ENCODE assay signal across 8 cellular contexts in the genomic region with DNA sequence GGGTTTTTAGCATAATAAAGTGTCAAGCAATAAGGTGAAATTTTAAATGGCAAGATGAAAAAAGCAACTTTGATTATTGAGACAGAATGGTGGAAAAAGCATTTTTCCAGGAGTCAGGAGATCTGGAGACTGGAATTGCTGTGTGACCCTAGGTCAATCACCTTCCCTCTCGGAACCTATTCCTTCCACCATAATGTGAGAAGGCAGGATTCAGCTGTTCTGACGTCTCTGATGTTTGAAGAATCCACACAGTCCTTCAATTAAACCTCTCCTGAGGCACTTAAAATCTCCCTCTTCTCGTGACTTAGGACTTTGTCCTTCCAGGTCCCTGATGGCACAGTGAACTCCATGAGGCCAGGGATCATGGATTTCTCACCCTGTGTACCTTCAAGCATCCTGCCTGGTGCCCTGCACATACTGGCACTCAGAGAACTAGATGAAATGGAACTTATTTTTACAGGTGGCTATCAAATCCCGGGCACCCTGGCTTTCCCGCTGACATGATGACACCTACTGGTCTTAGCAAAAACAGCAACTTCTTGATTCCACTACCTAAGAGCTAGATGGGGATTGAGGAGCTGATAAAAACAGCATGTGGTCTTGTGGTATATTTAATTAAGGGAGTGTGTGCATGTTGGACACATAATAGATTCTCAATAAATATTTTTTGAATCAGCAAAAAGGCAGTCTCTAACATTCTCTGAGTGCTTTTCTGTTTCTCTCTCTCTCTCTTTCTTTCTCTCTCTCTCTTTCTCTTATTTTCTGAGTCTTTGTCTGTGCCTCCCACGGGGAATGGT. TPM values are rescaled to one million over a fixed set of nuclear protein-coding genes. Genes with fewer than 3 reads are reported as not detected.
DNase-seq lines count a peak whose midpoint lies in the region; ATAC-seq and TF ChIP-seq lines count a peak whose summit lies in the region.

No MANE protein-coding gene starts in this region.

- DNase-seq in CD4-positive, alpha-beta memory T cell = peak; percentile 45 to 57 (median 49)
- DNase-seq in HCT116 (ENCODE audit: low read depth, low spot score) (peak; percentile 76), NCI-H524 treated with DMSO at 0.1 percent for 48 hours (lab: John Stamatoyannopoulos, UW) (peak; percentile 58), erythroblast (lab: John Stamatoyannopoulos, UW) (peak; percentile 45 to 68), upper lobe of left lung (peak in 1 of 2 donors; percentile 29)
- DNase-seq in activated CD4-positive, alpha-beta memory T cell treated with anti-CD3 and anti-CD28 coated beads for 36 hours = peak; percentile 53
- DNase-seq in naive thymus-derived CD4-positive, alpha-beta T cell = peak in 8 of 9 donors; percentile 18 to 65 (median 50)

- H3K4me3 Mint-ChIP-seq in CD4-positive, alpha-beta memory T cell = no peak overlapping the region
- H3K4me3 Mint-ChIP-seq in activated CD4-positive, alpha-beta memory T cell treated with anti-CD3 and anti-CD28 coated beads for 36 hours = no peak overlapping the region
- no peak overlapping the region for H3K4me3 Mint-ChIP-seq in naive thymus-derived CD4-positive, alpha-beta T cell

- H3K27me3 Mint-ChIP-seq in CD4-positive, alpha-beta memory T cell = peaks cover 3 to 9% of the 10 kb centered on the region in 2 donors
- H3K27me3 Mint-ChIP-seq in activated CD4-positive, alpha-beta memory T cell treated with anti-CD3 and anti-CD28 coated beads for 36 hours = peaks cover 2% of the 10 kb centered on the region
- peaks cover 0 to 15% (median 4%) of the 10 kb centered on the region in 5 donors for H3K27me3 Mint-ChIP-seq in naive thymus-derived CD4-positive, alpha-beta T cell

- H3K79me2 ChIP-seq in HCT116 (ENCODE audit: insufficient read depth, low read length) = no peaks in the 10 kb centered on the region

- H3K9me2 ChIP-seq in HCT116 (ENCODE audit: insufficient read depth) = no peaks in the 10 kb centered on the region

- no peaks in the 10 kb centered on the region for H3K9me3 ChIP-seq in CD4-positive, alpha-beta memory T cell (ENCODE audit: control insufficient read depth in 1 of 2, low read length in 2 of 2)
- H3K9me3 ChIP-seq in HCT116 (ENCODE audit: control insufficient read depth in 1 of 2, insufficient read depth in 1 of 2, low read depth in 1 of 2, low read length in 2 of 2) (no peaks in the 10 kb centered on the region), upper lobe of left lung (no peaks in the 10 kb centered on the region)
- H3K9me3 ChIP-seq in naive thymus-derived CD4-positive, alpha-beta T cell (ENCODE audit: control insufficient read depth in 2 of 3, low read length in 3 of 3) = no peaks in the 10 kb centered on the region

- TF ChIP-seq CTCF in HCT116 (IDR thresholded peaks at IDR 0.05 in 2 of 3, conservative IDR thresholded peaks at IDR 0.05 in 1 of 3; ENCODE audit: borderline replicate concordance in 1 of 3, insufficient read depth in 1 of 3, low read depth in 2 of 3, low read length in 2 of 3) (peak; percentile 92 to 98 (median 93)), upper lobe of left lung (IDR thresholded peaks at IDR 0.05) (peak; percentile 33 to 65 (median 58))

- RAD21 ChIA-PET in HCT116 (lab: Charles Lee; ENCODE audit: low non-redundant PET in 1 of 2, low total read pairs in 2 of 2, uncharacterized antibody in 2 of 2, unreplicated experiment in 2 of 2) = interaction anchor here (0.5 to 1.3 kb wide), 8 partner anchors 26 to 618 kb away, joined by 3 to 7 read pairs (median 4); no protein-coding TSS in a partner anchor

- WGBS in upper lobe of left lung, 2 donors = 24 to 32% methylated on average over 6 of the region's 6 CpGs

- H3K4me1 ChIP-seq in CD4-positive, alpha-beta memory T cell (ENCODE audit: insufficient read depth, low read length) = no peaks in the 10 kb centered on the region
- H3K4me1 ChIP-seq in HCT116 (ENCODE audit: control insufficient read depth in 1 of 2, insufficient read depth in 2 of 2, low read length in 2 of 2) (no peaks in the 10 kb centered on the region), upper lobe of left lung (peaks cover 9 to 11% (median 11%) of the 10 kb centered on the region in 4 donors)
- H3K4me1 ChIP-seq in naive thymus-derived CD4-positive, alpha-beta T cell (ENCODE audit: control insufficient read depth in 2 of 2, insufficient read depth in 2 of 2, low read length in 2 of 2) = no peaks in the 10 kb centered on the region

- H3K9ac ChIP-seq in HCT116 (ENCODE audit: low read length) = no peak overlapping the region

- no peaks in the 10 kb centered on the region for H3K36me3 Mint-ChIP-seq in CD4-positive, alpha-beta memory T cell
- no peaks in the 10 kb centered on the region for H3K36me3 Mint-ChIP-seq in activated CD4-positive, alpha-beta memory T cell treated with anti-CD3 and anti-CD28 coated beads for 36 hours
- no peaks in the 10 kb centered on the region for H3K36me3 Mint-ChIP-seq in naive thymus-derived CD4-positive, alpha-beta T cell

- no peak overlapping the region for H3K27ac ChIP-seq in CD4-positive, alpha-beta memory T cell (ENCODE audit: low read depth, low read length)
- H3K27ac ChIP-seq in HCT116 (ENCODE audit: low read depth, low read length) (no peak overlapping the region), upper lobe of left lung (no peak overlapping the region)
- no peak overlapping the region for H3K27ac ChIP-seq in naive thymus-derived CD4-positive, alpha-beta T cell (ENCODE audit: low read depth, low read length)

- H3K36me3 ChIP-seq in CD4-positive, alpha-beta memory T cell (ENCODE audit: insufficient read depth, low read length) = no peaks in the 10 kb centered on the region
- no peaks in the 10 kb centered on the region for H3K36me3 ChIP-seq in HCT116 (ENCODE audit: control insufficient read depth in 1 of 2, insufficient read depth in 2 of 2, low read length in 2 of 2)
- no peaks in the 10 kb centered on the region for H3K36me3 ChIP-seq in naive thymus-derived CD4-positive, alpha-beta T cell (ENCODE audit: control insufficient read depth in 2 of 3, insufficient read depth in 3 of 3, low read length in 3 of 3)
- H3K36me3 ChIP-seq in upper lobe of left lung = no peaks in the 10 kb centered on the region

- no peaks in the 10 kb centered on the region for H3K27me3 ChIP-seq in CD4-positive, alpha-beta memory T cell (ENCODE audit: insufficient read depth, low read length)
- H3K27me3 ChIP-seq in HCT116 (ENCODE audit: insufficient read depth, low read length) (peaks cover 10% of the 10 kb centered on the region; the same call in 1 of the 2 replicates), upper lobe of left lung (no peaks in the 10 kb centered on the region)
- H3K27me3 ChIP-seq in naive thymus-derived CD4-positive, alpha-beta T cell (ENCODE audit: control insufficient read depth in 2 of 2, insufficient read depth in 2 of 2, low read length in 2 of 2) = no peaks in the 10 kb centered on the region

- 0 out of 2 replicates have a peak overlapping the region, but pooled peaks have one; percentile 18 for H3K4me2 ChIP-seq in HCT116 (ENCODE audit: low read length)

- no peaks in the 10 kb centered on the region for H3K9me3 Mint-ChIP-seq in CD4-positive, alpha-beta memory T cell
- H3K9me3 Mint-ChIP-seq in activated CD4-positive, alpha-beta memory T cell treated with anti-CD3 and anti-CD28 coated beads for 36 hours = no peaks in the 10 kb centered on the region
- H3K9me3 Mint-ChIP-seq in naive thymus-derived CD4-positive, alpha-beta T cell = no peaks in the 10 kb centered on the region

- no peak for TF ChIP-seq EP300 in upper lobe of left lung (IDR thresholded peaks at IDR 0.05)

- peak; percentile 96 for TF ChIP-seq RAD21 in HCT116 (IDR thresholded peaks at IDR 0.05; ENCODE audit: low read depth)

- no peaks in the 10 kb centered on the region for H4K20me1 ChIP-seq in HCT116 (ENCODE audit: insufficient read depth)

- H3K27ac Mint-ChIP-seq in CD4-positive, alpha-beta memory T cell = peak overlapping the region in 1 of 7 donors; percentile 37
- H3K27ac Mint-ChIP-seq in activated CD4-positive, alpha-beta memory T cell treated with anti-CD3 and anti-CD28 coated beads for 36 hours = no peak overlapping the region
- H3K27ac Mint-ChIP-seq in naive thymus-derived CD4-positive, alpha-beta T cell = peak overlapping the region in 1 of 9 donors; percentile 2

- POLR2A ChIA-PET in CD4-positive, alpha-beta memory T cell (lab: Charles Lee; ENCODE audit: partially characterized antibody) = no interaction called here
- POLR2A ChIA-PET in HCT116 (lab: Charles Lee) = interaction anchor here (0.7 kb wide), 1 partner anchor 617 kb away, joined by 3 read pairs; no protein-coding TSS in a partner anchor
- POLR2A ChIA-PET in activated CD4-positive, alpha-beta memory T cell treated with anti-CD3 and anti-CD28 coated beads for 36 hours (lab: Charles Lee) = no interaction called here
- POLR2A ChIA-PET in naive thymus-derived CD4-positive, alpha-beta T cell (lab: Charles Lee) = interaction anchor here (0.6 kb wide), 1 partner anchor 504 kb away, joined by 3 read pairs; no protein-coding TSS in a partner anchor

- H3K4me1 Mint-ChIP-seq in CD4-positive, alpha-beta memory T cell = peaks cover 0 to 1% (median 0%) of the 10 kb centered on the region in 4 donors
- no peaks in the 10 kb centered on the region for H3K4me1 Mint-ChIP-seq in activated CD4-positive, alpha-beta memory T cell treated with anti-CD3 and anti-CD28 coated beads for 36 hours (ENCODE audit: low read depth)
- H3K4me1 Mint-ChIP-seq in naive thymus-derived CD4-positive, alpha-beta T cell = peaks cover 0 to 6% (median 0%) of the 10 kb centered on the region in 7 donors

- ATAC-seq in HCT116 (peak; percentile 93), upper lobe of left lung (ENCODE audit: low FRiP score in 2 of 2) (peak in 1 of 2 donors; percentile 65), HG02571 (IDR thresholded peaks at IDR 0.05; ENCODE audit: unreplicated experiment) (no peak)
- peak; percentile 66 for ATAC-seq in naive thymus-derived CD4-positive, alpha-beta T cell

- H2AFZ ChIP-seq in HCT116 (ENCODE audit: low read depth, low read length, poor library complexity, severe bottlenecking) = peak overlapping the region; percentile 59

- TF ChIP-seq POLR2A in HCT116 (IDR thresholded peaks at IDR 0.05; ENCODE audit: borderline replicate concordance, extremely low read depth, insufficient read depth, insufficient read length) = no peak
- TF ChIP-seq POLR2A in erythroblast (IDR thresholded peaks at IDR 0.05; ENCODE audit: low read length) = no peak
- TF ChIP-seq POLR2A in upper lobe of left lung (IDR thresholded peaks at IDR 0.05) = no peak

- no peak overlapping the region for H3K4me3 ChIP-seq in CD4-positive, alpha-beta memory T cell (ENCODE audit: low read length in 2 of 2)
- H3K4me3 ChIP-seq in HCT116 (replicated peaks in 1 of 2; ENCODE audit: low read depth in 1 of 2, low read length in 2 of 2) (no peak overlapping the region), upper lobe of left lung (no peak overlapping the region)
- H3K4me3 ChIP-seq in naive thymus-derived CD4-positive, alpha-beta T cell (ENCODE audit: low read length) = no peak overlapping the region

- intact Hi-C loops in CD4-positive, alpha-beta memory T cell (cut with micrococcal nuclease) = loop anchor here (1.0 to 5.0 kb wide), 6 partner anchors 149 to 616 kb away; a partner anchor contains a TSS
- intact Hi-C loops in HCT116 (cut with micrococcal nuclease) = loop anchor here (1.0 to 10.0 kb wide), 3 partner anchors 150 to 504 kb away; no protein-coding TSS in a partner anchor
- intact Hi-C loops in activated CD4-positive, alpha-beta memory T cell treated with anti-CD3 and anti-CD28 coated beads for 36 hours (cut with micrococcal nuclease) = loop anchor here (1.0 to 10.0 kb wide), 4 partner anchors 149 to 616 kb away; no protein-coding TSS in a partner anchor
- intact Hi-C loops in naive thymus-derived CD4-positive, alpha-beta T cell (cut with micrococcal nuclease) = loop anchor here (1.0 to 5.0 kb wide), 8 partner anchors 75 to 617 kb away; no protein-coding TSS in a partner anchor

- CTCF ChIA-PET in CD4-positive, alpha-beta memory T cell (lab: Charles Lee; ENCODE audit: partially characterized antibody) = interaction anchor here (0.7 to 3.1 kb wide), 17 partner anchors 10 to 619 kb away, joined by 3 to 48 read pairs (median 5); no protein-coding TSS in a partner anchor
- CTCF ChIA-PET in HCT116 (lab: Charles Lee) = interaction anchor here (0.7 to 1.6 kb wide), 29 partner anchors 8 to 928 kb away, joined by 3 to 27 read pairs (median 5); a partner anchor contains a TSS
- CTCF ChIA-PET in activated CD4-positive, alpha-beta memory T cell treated with anti-CD3 and anti-CD28 coated beads for 36 hours (lab: Charles Lee) = interaction anchor here (0.6 to 9.8 kb wide), 30 partner anchors 9 to 622 kb away, joined by 3 to 88 read pairs (median 4); no protein-coding TSS in a partner anchor
- CTCF ChIA-PET in naive thymus-derived CD4-positive, alpha-beta T cell (lab: Charles Lee) = interaction anchor here (0.6 to 3.3 kb wide), 11 partner anchors 8 to 772 kb away, joined by 3 to 36 read pairs (median 3); no protein-coding TSS in a partner anchor

- no TSS peak for BruUV-seq in HCT116 (replicated peaks; lab: Mats Ljungman, UMichigan)

RNA-seq across cellular contexts. Expression of a gene that starts 2.3 kb away (rescaled TPM):
- total RNA-seq in CD4-positive, alpha-beta memory T cell = not detected
- not detected for polyA plus RNA-seq in CD4-positive, alpha-beta memory T cell
- not detected for total RNA-seq in HCT116 (2021; ENCODE audit: unreplicated experiment)
- not detected in 2 replicates for polyA plus RNA-seq in HCT116 (2012)
- not detected for total RNA-seq in activated CD4-positive, alpha-beta memory T cell treated with anti-CD3 and anti-CD28 coated beads for 36 hours
- total RNA-seq in naive thymus-derived CD4-positive, alpha-beta T cell = not detected
- not detected for polyA plus RNA-seq in naive thymus-derived CD4-positive, alpha-beta T cell
- total RNA-seq in upper lobe of left lung = not detected

Comparison
In these comparisons a context has a peak if more than half of its experiments do, and no peak if none do; other contexts are left out.
1. POLR2A ChIA-PET loops: an anchor here in HCT116 (0.7 kb wide) and naive thymus-derived CD4-positive, alpha-beta T cell (0.6 kb wide); none called in CD4-positive, alpha-beta memory T cell and activated CD4-positive, alpha-beta memory T cell treated with anti-CD3 and anti-CD28 coated beads for 36 hours.